Comparison of ENCODE assay signal across 8 cellular contexts in the genomic region with DNA sequence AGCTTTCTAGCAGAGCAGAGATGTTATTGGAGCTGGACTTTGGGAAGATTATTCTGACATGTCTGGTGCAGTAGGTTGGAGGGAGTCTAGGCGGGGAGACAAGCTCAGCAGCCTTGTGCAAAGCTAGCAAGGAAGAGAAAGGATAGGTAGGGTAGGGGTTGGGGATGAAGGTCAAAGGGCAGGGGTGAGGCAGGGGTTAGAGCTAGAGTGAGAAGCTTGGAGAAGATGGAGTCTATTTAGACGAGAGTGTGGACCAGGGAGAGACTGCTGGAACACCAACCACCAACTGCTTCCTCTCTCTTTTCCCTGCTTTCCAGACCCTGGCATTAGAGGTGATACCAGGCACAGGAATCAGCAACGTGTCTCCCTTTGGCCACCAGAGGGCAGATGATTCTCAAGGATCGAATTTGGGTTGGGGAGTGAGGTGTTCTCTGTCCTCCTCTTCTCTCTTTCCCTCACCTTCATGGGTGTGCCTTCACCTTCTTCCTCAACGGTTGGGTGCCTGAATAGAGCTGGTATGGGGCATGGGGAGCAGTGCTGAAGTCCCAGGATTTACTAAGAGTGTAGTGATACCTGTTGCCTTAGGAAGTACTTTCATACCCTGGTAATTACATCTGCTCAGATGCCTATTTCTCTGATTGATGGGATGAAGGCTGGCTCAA. TPM values are rescaled to one million over a fixed set of nuclear protein-coding genes. Genes with fewer than 3 reads are reported as not detected.
DNase-seq lines count a peak whose midpoint lies in the region; ATAC-seq and TF ChIP-seq lines count a peak whose summit lies in the region.

No MANE protein-coding gene starts in this region.

- H3F3A ChIP-seq in PC-9 (ENCODE audit: insufficient read depth, low read depth), result peaks cover 28% of the 10 kb centered on the region

- peaks cover 36% of the 10 kb centered on the region for H3K4me1 ChIP-seq in PC-9 (replicated peaks; ENCODE audit: insufficient read depth)
- H3K4me1 ChIP-seq in esophagus muscularis mucosa, result peaks cover 28 to 46% (median 41%) of the 10 kb centered on the region in 4 donors

- H3K4me3 ChIP-seq in PC-9, result no peak overlapping the region
- no peak overlapping the region for H3K4me3 ChIP-seq in esophagus muscularis mucosa

- H3K27ac ChIP-seq in PC-9 (no peak overlapping the region), esophagus muscularis mucosa (replicated peaks in 1 of 4) (peak overlapping the region; percentile 89 to 90 (median 90))

- no peaks in the 10 kb centered on the region for H3K9me3 Mint-ChIP-seq in activated T-cell treated with anti-CD3 and anti-CD28 coated beads, Interleukin-2, amount 50 U/mL, for 4 hours
- no peaks in the 10 kb centered on the region for H3K9me3 Mint-ChIP-seq in naive thymus-derived CD8-positive, alpha-beta T cell

- no peaks in the 10 kb centered on the region for H3K36me3 Mint-ChIP-seq in activated T-cell treated with anti-CD3 and anti-CD28 coated beads, Interleukin-2, amount 50 U/mL, for 4 hours (ENCODE audit: insufficient read depth)
- peaks cover 0 to 5% (median 0%) of the 10 kb centered on the region in 3 donors for H3K36me3 Mint-ChIP-seq in naive thymus-derived CD8-positive, alpha-beta T cell

- no TSS peak for BruUV-seq in PC-9 (replicated peaks; lab: Mats Ljungman, UMichigan)

- H3K27me3 Mint-ChIP-seq in activated T-cell treated with anti-CD3 and anti-CD28 coated beads, Interleukin-2, amount 50 U/mL, for 4 hours (ENCODE audit: low read depth), result no peaks in the 10 kb centered on the region
- no peaks in the 10 kb centered on the region for H3K27me3 Mint-ChIP-seq in naive thymus-derived CD8-positive, alpha-beta T cell

- TF ChIP-seq EP300 in esophagus muscularis mucosa (IDR thresholded peaks at IDR 0.05), result no peak

- peaks cover 28% of the 10 kb centered on the region for H4K20me1 ChIP-seq in PC-9 (ENCODE audit: insufficient read depth)

- peaks cover 30% of the 10 kb centered on the region for H3K79me2 ChIP-seq in PC-9 (ENCODE audit: low read depth)

- POLR2A ChIA-PET in PC-9 (lab: Charles Lee; ENCODE audit: unreplicated experiment), result no interaction called here
- POLR2A ChIA-PET in naive thymus-derived CD8-positive, alpha-beta T cell (lab: Charles Lee), result interaction anchor here (0.6 to 3.8 kb wide), 16 partner anchors 9 to 1074 kb away, joined by 3 to 34 read pairs (median 6); partner anchors contain the start of genes RCOR2 and ZFTA

- no peak overlapping the region for H2AFZ ChIP-seq in PC-9

- H3K27me3 ChIP-seq in PC-9 (ENCODE audit: insufficient read depth, low read depth), result no peaks in the 10 kb centered on the region
- no peaks in the 10 kb centered on the region for H3K27me3 ChIP-seq in esophagus muscularis mucosa

- H3K4me1 Mint-ChIP-seq in activated T-cell treated with anti-CD3 and anti-CD28 coated beads, Interleukin-2, amount 50 U/mL, for 4 hours (ENCODE audit: low read depth), result peaks cover 34% of the 10 kb centered on the region
- H3K4me1 Mint-ChIP-seq in naive thymus-derived CD8-positive, alpha-beta T cell, result peaks cover 36 to 49% (median 44%) of the 10 kb centered on the region in 4 donors

- intact Hi-C loops in PC-9 (cut with micrococcal nuclease; ENCODE audit: unreplicated experiment) (loop anchor here (1.0 to 10.0 kb wide), 4 partner anchors 35 to 468 kb away; partner anchors contain the start of genes CATSPERZ, ESRRA and ZFTA), esophagus muscularis mucosa (cut with DNase I) (loop anchor here (1.0 to 5.0 kb wide), 2 partner anchors 109 to 315 kb away; no protein-coding TSS in a partner anchor)

- peak overlapping the region; percentile 65; the same call in 1 of the 2 replicates for H3K4me2 ChIP-seq in PC-9

- no peaks in the 10 kb centered on the region for H3K9me2 ChIP-seq in PC-9 (ENCODE audit: insufficient read depth)

- no peak for TF ChIP-seq POLR2A in esophagus muscularis mucosa (IDR thresholded peaks at IDR 0.05; ENCODE audit: low read depth)

- DNase-seq in COR-L47 (lab: John Stamatoyannopoulos, UW), result peak; percentile 81
- DNase-seq in Kasumi-1 (lab: John Stamatoyannopoulos, UW), result peak; percentile 74 to 81
- DNase-seq in PC-9, result peak; percentile 66 to 81
- DNase-seq in activated T-cell treated with anti-CD3 and anti-CD28 coated beads, Interleukin-2, amount 50 U/mL, for 4 hours, result peak; percentile 69
- DNase-seq in esophagus muscularis mucosa (ENCODE audit: extremely low spot score), result peak; percentile 96
- peak; percentile 48 to 86 (median 73) for DNase-seq in naive thymus-derived CD8-positive, alpha-beta T cell
- peak; percentile 52 to 81 (median 66) for DNase-seq in stimulated activated naive CD4-positive, alpha-beta T cell (lab: John Stamatoyannopoulos, UW)

- TF ChIP-seq CTCF in PC-9 (conservative IDR thresholded peaks at IDR 0.05), result peak; percentile 91
- TF ChIP-seq CTCF in esophagus muscularis mucosa (IDR thresholded peaks at IDR 0.05), result peak; percentile 88 to 89 (median 89)

- H3K9me3 ChIP-seq in PC-9 (ENCODE audit: insufficient read depth, low read depth) (no peaks in the 10 kb centered on the region), esophagus muscularis mucosa (no peaks in the 10 kb centered on the region)

- CTCF ChIA-PET in PC-9 (lab: Charles Lee), result interaction anchor here (0.6 to 4.4 kb wide), 6 partner anchors 29 to 125 kb away, joined by 3 to 35 read pairs (median 6); no protein-coding TSS in a partner anchor

- 14% methylated on average over 5 of the region's 5 CpGs for WGBS in esophagus muscularis mucosa

- no peak for ATAC-seq in activated T-cell treated with anti-CD3 and anti-CD28 coated beads, Interleukin-2, amount 50 U/mL, for 4 hours
- ATAC-seq in naive thymus-derived CD8-positive, alpha-beta T cell, result no peak
- no peak for ATAC-seq in HG03039 (IDR thresholded peaks at IDR 0.05; ENCODE audit: unreplicated experiment)

- peak overlapping the region in 9 of 10 donors; percentile 80 to 93 (median 87) for H3K27ac Mint-ChIP-seq in naive thymus-derived CD8-positive, alpha-beta T cell

- peak overlapping the region; percentile 22 for H3K4me3 Mint-ChIP-seq in activated T-cell treated with anti-CD3 and anti-CD28 coated beads, Interleukin-2, amount 50 U/mL, for 4 hours
- peak overlapping the region in 9 of 10 donors; percentile 61 to 94 (median 70) for H3K4me3 Mint-ChIP-seq in naive thymus-derived CD8-positive, alpha-beta T cell

- H3K36me3 ChIP-seq in PC-9 (ENCODE audit: low read depth) (no peaks in the 10 kb centered on the region), esophagus muscularis mucosa (peaks cover 0 to 5% (median under 1%) of the 10 kb centered on the region in 4 donors)

RNA-seq across cellular contexts. Expression of gene MARK2, which starts 1.8 kb away (rescaled TPM):
- 53.8 and 65.0 TPM in 2 replicates for total RNA-seq in PC-9 (2021)
- 10 to 100 TPM; 32.6 to 33.6 (median 33.4) TPM for total RNA-seq in activated T-cell treated with anti-CD3 and anti-CD28 coated beads, Interleukin-2, amount 50 U/mL, for 4 hours
- total RNA-seq in esophagus muscularis mucosa, result 10 to 100 TPM; 21.5 to 38.1 (median 30.6) TPM
- 10 to 100 TPM; 64.8 to 74.5 TPM for total RNA-seq in naive thymus-derived CD8-positive, alpha-beta T cell
- polyA plus RNA-seq in naive thymus-derived CD8-positive, alpha-beta T cell, result 10 to 100 TPM; 37.0 to 57.0 (median 40.3) TPM

RNA-seq across cellular contexts. Expression of gene SPINDOC, which starts 23.9 kb away (rescaled TPM):
- total RNA-seq in PC-9 (2021) (46.8 and 49.7 TPM in 2 replicates), esophagus muscularis mucosa (10 to 100 TPM; 12.0 to 25.8 (median 18.6) TPM)
- total RNA-seq in activated T-cell treated with anti-CD3 and anti-CD28 coated beads, Interleukin-2, amount 50 U/mL, for 4 hours, result 10 to 100 TPM; 24.0 to 28.9 (median 24.5) TPM
- 10 to 100 TPM; 11.0 to 13.0 TPM for total RNA-seq in naive thymus-derived CD8-positive, alpha-beta T cell
- polyA plus RNA-seq in naive thymus-derived CD8-positive, alpha-beta T cell, result under 1 TPM; 0.47 to 0.66 (median 0.49) TPM
